ENCODE assay signal across 8 cellular contexts in the genomic region with DNA sequence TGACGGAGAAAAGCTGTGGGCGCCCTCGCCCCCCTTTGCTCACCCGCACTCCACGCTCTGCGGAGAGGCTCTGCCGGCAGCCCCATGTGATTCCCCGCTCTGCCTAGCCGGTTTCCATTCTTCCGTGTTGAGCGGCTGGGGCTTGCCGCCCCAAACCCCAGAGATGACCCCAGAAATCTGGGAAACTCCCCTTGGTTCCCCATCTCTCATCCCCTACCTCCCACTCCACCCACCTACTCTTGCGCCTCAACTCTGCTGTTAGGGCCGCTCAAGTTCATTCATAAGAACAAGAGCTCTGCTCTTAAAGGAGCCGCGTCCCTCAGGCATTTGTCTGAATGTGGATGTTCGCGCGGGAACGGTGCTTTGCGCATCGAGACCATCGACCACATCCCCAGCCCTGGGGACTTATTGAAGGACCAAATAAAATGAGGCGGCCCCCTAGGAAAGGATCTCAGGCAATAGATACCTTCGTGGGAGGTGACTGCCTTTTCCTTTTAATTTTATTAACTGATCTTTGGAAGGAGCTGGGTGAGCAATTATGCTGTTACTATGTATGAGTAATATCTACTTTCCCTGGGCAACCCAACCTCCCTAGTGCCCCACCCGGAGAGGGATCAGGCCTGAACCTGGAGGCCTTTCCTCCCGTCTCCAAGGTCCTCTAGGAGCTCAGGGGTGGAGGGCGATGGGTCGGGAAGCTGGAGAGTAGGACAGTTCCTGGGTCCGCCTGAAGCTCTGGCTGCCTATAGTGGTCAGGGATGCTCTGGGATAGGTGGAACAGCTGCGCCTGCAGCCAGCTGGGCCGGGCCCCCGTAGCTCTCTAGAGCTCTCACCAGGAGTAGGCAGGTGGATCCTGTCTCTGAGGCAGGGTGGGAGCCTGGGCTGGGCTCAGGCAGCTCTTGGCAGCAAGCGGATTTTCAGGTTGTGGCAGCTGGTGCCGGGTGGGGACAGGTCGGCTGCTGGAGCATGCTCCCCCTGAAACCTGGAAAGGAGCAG. TPM values are rescaled to one million over a fixed set of nuclear protein-coding genes. Genes with fewer than 3 reads are reported as not detected.
DNase-seq lines count a peak whose midpoint lies in the region; ATAC-seq and TF ChIP-seq lines count a peak whose summit lies in the region.

No MANE protein-coding gene starts in this region.

- H3K9me3 ChIP-seq in HEK293 (ENCODE audit: control insufficient read depth, insufficient read depth, low read depth, low read length) (no peaks in the 10 kb centered on the region), body of pancreas (no peaks in the 10 kb centered on the region)

- CTCF ChIA-PET in HEK293 (lab: Yijun Ruan, JAX), result interaction anchor here (0.6 to 3.6 kb wide), 7 partner anchors 8 to 139 kb away, joined by 3 to 30 read pairs (median 4); partner anchors contain the start of gene MYCL

- no peak overlapping the region; the same call in 1 of the 2 replicates for H3K27ac ChIP-seq in HEK293 (ENCODE audit: extremely low read depth, low read depth, low read length)
- H3K27ac ChIP-seq in body of pancreas, result no peak overlapping the region

- WGBS in body of pancreas, 2 donors, result 16 to 17% methylated on average over 32 to 36 of the region's 36 CpGs

- POLR2A ChIA-PET in HEK293 (lab: Yijun Ruan, JAX), result interaction anchor here (0.6 to 1.2 kb wide), 12 partner anchors 12 to 568 kb away, joined by 3 to 8 read pairs (median 3); partner anchors contain the start of genes CAP1 and MYCL

- ATAC-seq in body of pancreas, result peak; percentile 19
- ATAC-seq in GM18873 (IDR thresholded peaks at IDR 0.05; ENCODE audit: low FRiP score, unreplicated experiment), result no peak

- H3K4me1 ChIP-seq in HEK293 (ENCODE audit: control insufficient read depth, insufficient read depth, low read length), result no peaks in the 10 kb centered on the region
- H3K4me1 ChIP-seq in body of pancreas, result peaks cover 20% of the 10 kb centered on the region

- no peaks in the 10 kb centered on the region for H3K27me3 ChIP-seq in body of pancreas
- no peaks in the 10 kb centered on the region for H3K27me3 ChIP-seq in kidney epithelial cell (ENCODE audit: control insufficient read depth, insufficient read depth, low read length)

- H3K36me3 ChIP-seq in HEK293 (ENCODE audit: control insufficient read depth in 2 of 2, insufficient read depth in 1 of 2, low read length in 2 of 2) (peaks cover 0 to 31% of the 10 kb centered on the region in 2 experiments; a peak in 1 of 3 replicates), body of pancreas (replicated peaks in 1 of 2; ENCODE audit: insufficient read depth in 1 of 2, low read depth in 2 of 2) (no peaks in the 10 kb centered on the region), kidney epithelial cell (ENCODE audit: control insufficient read depth, insufficient read depth, low read length) (peaks cover 3% of the 10 kb centered on the region)

- DNase-seq in GF-D8 (lab: John Stamatoyannopoulos, UW) (peak; percentile 11), NCI-H1048 (lab: John Stamatoyannopoulos, UW) (peak; percentile 30), T-helper 2 cell (peak in 4 of 5 experiments; percentile 20 to 63 (median 26)), body of pancreas (peak; percentile 18 to 33 (median 22)), kidney epithelial cell (ENCODE audit: low read depth) (no peak)
- DNase-seq in stimulated activated CD4-positive, alpha-beta T cell treated with anti-CD3 and anti-CD28 coated beads, Interleukin-4, amount 100 ng/mL, for 24 hours, result peak; percentile 65

- no peak for TF ChIP-seq POLR2A in body of pancreas (IDR thresholded peaks at IDR 0.05)

- TF ChIP-seq CTCF in HEK293 (tag by site-specific recombination; IDR thresholded peaks at IDR 0.05), result no peak
- no peak for TF ChIP-seq CTCF in body of pancreas (IDR thresholded peaks at IDR 0.05)
- TF ChIP-seq CTCF in kidney epithelial cell (IDR thresholded peaks at IDR 0.05; ENCODE audit: insufficient read depth, low read length, poor library complexity, severe bottlenecking), result no peak

- H3K4me3 ChIP-seq in HEK293 (ENCODE audit: low read depth, low read length), result peak overlapping the region; percentile 49
- peak overlapping the region in 1 of 2 donors; percentile 15 for H3K4me3 ChIP-seq in body of pancreas
- peak overlapping the region; percentile 75 for H3K4me3 ChIP-seq in kidney epithelial cell (ENCODE audit: low read depth, low read length)

- intact Hi-C loops in body of pancreas (cut with DNase I), result no loop called here

TF ChIP-seq in HEK293, 187 proteins besides CTCF, POLR2A, EP300 and RAD21 (continues in another document):
- TF ChIP-seq ZNF175 (tag by site-specific recombination; IDR thresholded peaks at IDR 0.05), result no peak
- TF ChIP-seq SP2 (tag by site-specific recombination; IDR thresholded peaks at IDR 0.05), result no peak
- TF ChIP-seq, protein P1, sequence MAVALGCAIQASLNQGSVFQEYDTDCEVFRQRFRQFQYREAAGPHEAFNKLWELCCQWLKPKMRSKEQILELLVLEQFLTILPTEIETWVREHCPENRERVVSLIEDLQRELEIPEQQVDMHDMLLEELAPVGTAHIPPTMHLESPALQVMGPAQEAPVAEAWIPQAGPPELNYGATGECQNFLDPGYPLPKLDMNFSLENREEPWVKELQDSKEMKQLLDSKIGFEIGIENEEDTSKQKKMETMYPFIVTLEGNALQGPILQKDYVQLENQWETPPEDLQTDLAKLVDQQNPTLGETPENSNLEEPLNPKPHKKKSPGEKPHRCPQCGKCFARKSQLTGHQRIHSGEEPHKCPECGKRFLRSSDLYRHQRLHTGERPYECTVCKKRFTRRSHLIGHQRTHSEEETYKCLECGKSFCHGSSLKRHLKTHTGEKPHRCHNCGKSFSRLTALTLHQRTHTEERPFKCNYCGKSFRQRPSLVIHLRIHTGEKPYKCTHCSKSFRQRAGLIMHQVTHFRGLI (tag by site-specific recombination; IDR thresholded peaks at IDR 0.05), result no peak
- TF ChIP-seq ZFHX2 (tag by site-specific recombination; conservative IDR thresholded peaks at IDR 0.05), result peak; percentile 79
- no peak for TF ChIP-seq ZBTB7A (tag by site-specific recombination; IDR thresholded peaks at IDR 0.05; ENCODE audit: low read depth)
- no peak for TF ChIP-seq ZBTB21 (tag by site-specific recombination; IDR thresholded peaks at IDR 0.05)
- TF ChIP-seq GLIS2 (tag by site-specific recombination; IDR thresholded peaks at IDR 0.05), result peak; percentile 41
- no peak; the same call in 1 of the 2 replicates for TF ChIP-seq ZXDB (tag by site-specific recombination; IDR thresholded peaks at IDR 0.05)
- TF ChIP-seq GFI1B (tag by site-specific recombination; IDR thresholded peaks at IDR 0.05), result no peak
- TF ChIP-seq ZFP41 (tag by site-specific recombination; IDR thresholded peaks at IDR 0.05; ENCODE audit: borderline replicate concordance), result no peak
- peak; percentile 64 for TF ChIP-seq KLF1 (tag by site-specific recombination; IDR thresholded peaks at IDR 0.05)
- no peak for TF ChIP-seq ZNF37A (tag by site-specific recombination; IDR thresholded peaks at IDR 0.05)
- TF ChIP-seq ZNF629 (tag by site-specific recombination; IDR thresholded peaks at IDR 0.05), result no peak
- no peak for TF ChIP-seq ZNF747 (tag by site-specific recombination; IDR thresholded peaks at IDR 0.05)
- no peak for TF ChIP-seq REST (tag by site-specific recombination; IDR thresholded peaks at IDR 0.05)
- TF ChIP-seq ZNF140 (tag by site-specific recombination; IDR thresholded peaks at IDR 0.05), result no peak
- no peak for TF ChIP-seq ZNF202 (tag by site-specific recombination; IDR thresholded peaks at IDR 0.05; ENCODE audit: borderline replicate concordance)
- no peak for TF ChIP-seq MZF1 (tag by site-specific recombination; IDR thresholded peaks at IDR 0.05; ENCODE audit: borderline replicate concordance)
- TF ChIP-seq ZNF398 (tag by site-specific recombination; IDR thresholded peaks at IDR 0.05), result 0 out of 2 replicates have a peak, but pooled peaks have one; percentile 5

RNA-seq across cellular contexts. Expression of gene MFSD2A, which starts 0.9 kb away (rescaled TPM):
- total RNA-seq in body of pancreas (under 1 TPM; 0.33 to 0.52 TPM), kidney epithelial cell (4.6 and 5.9 TPM in 2 replicates)

RNA-seq across cellular contexts. Expression of gene MYCL, which starts 54.1 kb away (rescaled TPM):
- total RNA-seq in body of pancreas, result 10 to 100 TPM; 28.3 to 33.0 TPM
- 6.5 and 8.2 TPM in 2 replicates for total RNA-seq in kidney epithelial cell
